Comparison of ENCODE assay signal across 25 cellular contexts in genomic region chr3:102207173-102207572, GRCh38.
A peak's percentile ranks its signal among the peaks of the same experiment; 100 is the strongest.
DNase-seq lines count a peak whose midpoint lies in the region; ATAC-seq, FAIRE-seq and TF ChIP-seq lines count a peak whose summit lies in the region.
"Had no signal": no experiment of that assay in that cellular context is flagged by ENCODE, and none has a peak within 500 bp of the region (broad histone marks: within the 10 kb centered on the region; RNA-seq: fewer than 3 reads in every experiment).

No MANE protein-coding gene starts in this region.

- H3K4me1 ChIP-seq in astrocyte (ENCODE audit: insufficient read depth, low read length), result peaks cover 6% of the 10 kb centered on the region
- H3K4me1 ChIP-seq in keratinocyte (ENCODE audit: control insufficient read depth, extremely low read depth, insufficient read depth, low read length), result peaks cover 10% of the 10 kb centered on the region
- H3K4me1 ChIP-seq in suprapubic skin, result peaks cover 16% of the 10 kb centered on the region
- H3K4me1 ChIP-seq in neural progenitor cell, result no peaks in the 10 kb centered on the region
- H3K4me1 ChIP-seq: BLaER1, SJCRH30 had no signal

- H3K27me3 Mint-ChIP-seq in astrocyte (ENCODE audit: low read depth, unreplicated experiment) (no peaks in the 10 kb centered on the region), neural progenitor cell (ENCODE audit: insufficient read depth, low read depth) (no peaks in the 10 kb centered on the region)
- H3K27me3 Mint-ChIP-seq: activated B cell treated with CpG ODN at 0.5 μM for 24 hours; activated T-cell treated with anti-CD3 and anti-CD28 coated beads, Interleukin-2, amount 50 U/mL, for 24 hours had no signal

- H3K27me3 ChIP-seq in astrocyte (ENCODE audit: insufficient read depth, low read length) (no peaks in the 10 kb centered on the region), keratinocyte (ENCODE audit: control insufficient read depth, extremely low read depth, insufficient read depth, low read length) (no peaks in the 10 kb centered on the region), suprapubic skin (no peaks in the 10 kb centered on the region), neural progenitor cell (no peaks in the 10 kb centered on the region)
- H3K27me3 ChIP-seq: BLaER1, MG63, SJCRH30 had no signal

- H3K9me1 ChIP-seq in keratinocyte (ENCODE audit: control insufficient read depth, extremely low read depth, insufficient read depth, low read length), result no peaks in the 10 kb centered on the region

- TF ChIP-seq CTCF in astrocyte (IDR thresholded peaks at IDR 0.05; ENCODE audit: insufficient read depth, low read depth, low read length) (no peak), keratinocyte (optimal IDR thresholded peaks at IDR 0.05 in 1 of 3, IDR thresholded peaks at IDR 0.05 in 1 of 3, conservative IDR thresholded peaks at IDR 0.05 in 1 of 3; ENCODE audit: extremely low read depth in 1 of 3, insufficient read depth in 2 of 3, low read length in 3 of 3) (no peak), suprapubic skin (IDR thresholded peaks at IDR 0.05) (no peak), neural progenitor cell (IDR thresholded peaks at IDR 0.05) (no peak)

- H3K9me3 Mint-ChIP-seq in astrocyte (ENCODE audit: unreplicated experiment) (peaks cover 5% of the 10 kb centered on the region), neural progenitor cell (no peaks in the 10 kb centered on the region)

- H3K4me2 ChIP-seq in astrocyte (ENCODE audit: low read length), result no peak overlapping the region
- peak overlapping the region; percentile 7 for H3K4me2 ChIP-seq in keratinocyte (ENCODE audit: control insufficient read depth, extremely low read depth, insufficient read depth, low read depth, low read length)
- H3K4me2 ChIP-seq in neural progenitor cell, result no peak overlapping the region
- H3K4me2 ChIP-seq: BLaER1 had no signal

- no peak for ATAC-seq in GM18867 (IDR thresholded peaks at IDR 0.05; ENCODE audit: unreplicated experiment)
- ATAC-seq in HG02759 (IDR thresholded peaks at IDR 0.05; ENCODE audit: unreplicated experiment), result no peak
- ATAC-seq: activated CD8-positive, alpha-beta T cell treated with anti-CD3 and anti-CD28 coated beads for 36 hours; GM12878; PC-3 had no signal

- 40% methylated on average over 3 of the region's 3 CpGs for WGBS in suprapubic skin

- H3K79me2 ChIP-seq in astrocyte (ENCODE audit: insufficient read depth, low read length) (no peaks in the 10 kb centered on the region), keratinocyte (ENCODE audit: control insufficient read depth, insufficient read depth, low read length) (no peaks in the 10 kb centered on the region), neural progenitor cell (ENCODE audit: low read depth) (no peaks in the 10 kb centered on the region)

- peak; percentile 81 for DNase-seq in GM04503 (ENCODE audit: low read depth)
- peak; percentile 43 for DNase-seq in astrocyte (ENCODE audit: low read depth)
- no peak for DNase-seq in keratinocyte (ENCODE audit: low read depth, low spot score)
- DNase-seq in suprapubic skin (ENCODE audit: low spot score in 2 of 2), result no peak
- no peak for DNase-seq in neural progenitor cell (ENCODE audit: low spot score)
- no peak for DNase-seq in NCI-H2081 treated with DMSO at 0.1 percent for 48 hours (lab: John Stamatoyannopoulos, UW)
- DNase-seq: activated B cell treated with CpG ODN at 0.5 μM for 24 hours; activated CD8-positive, alpha-beta T cell treated with anti-CD3 and anti-CD28 coated beads for 36 hours; activated naive CD4-positive, alpha-beta T cell treated with anti-CD3 and anti-CD28 coated beads, Interleukin-2, amount 50 U/mL, for 16 hours; activated T-cell treated with anti-CD3 and anti-CD28 coated beads, Interleukin-2, amount 50 U/mL, for 24 hours; Calu3; cortex of kidney; H7; NCI-H146; NCI-H748 treated with DMSO at 0.1 percent for 48 hours; SJCRH30; stimulated activated CD4-positive, alpha-beta T cell treated with anti-CD3 and anti-CD28 coated beads, Interleukin-15, amount 100 ng/mL, for 24 hours; T-helper 2 cell had no signal

- no peak overlapping the region for H2AFZ ChIP-seq in astrocyte (ENCODE audit: low read depth, low read length)
- H2AFZ ChIP-seq in keratinocyte (ENCODE audit: control insufficient read depth, low read length), result peak overlapping the region; percentile 10
- no peak overlapping the region for H2AFZ ChIP-seq in neural progenitor cell (replicated peaks)

- no peak overlapping the region for H3K4me3 ChIP-seq in astrocyte (ENCODE audit: insufficient read depth, low read depth, low read length)
- H3K4me3 ChIP-seq in keratinocyte (ENCODE audit: control insufficient read depth in 2 of 3, extremely low read depth in 1 of 3, insufficient read depth in 2 of 3, low read depth in 1 of 3, low read length in 3 of 3), result no peak overlapping the region
- no peak overlapping the region for H3K4me3 ChIP-seq in suprapubic skin
- H3K4me3 ChIP-seq in neural progenitor cell, result no peak overlapping the region
- H3K4me3 ChIP-seq: BLaER1, GM12878, MG63, SJCRH30 had no signal

- H3K4me1 Mint-ChIP-seq in astrocyte (ENCODE audit: low read depth, unreplicated experiment) (peaks cover 8% of the 10 kb centered on the region), neural progenitor cell (no peaks in the 10 kb centered on the region)

- no peaks in the 10 kb centered on the region for H3F3A ChIP-seq in neural progenitor cell (ENCODE audit: low read depth)

- H3K36me3 Mint-ChIP-seq in astrocyte (ENCODE audit: low read depth, unreplicated experiment) (peaks cover 2% of the 10 kb centered on the region), neural progenitor cell (no peaks in the 10 kb centered on the region)
- H3K36me3 Mint-ChIP-seq: brain had no signal

- dilution Hi-C loops in keratinocyte (cut with MboI; ENCODE audit: extremely low pct_ligation_motif_present, low sequenced_read_pairs), result no loop called here

- H3K9ac ChIP-seq in astrocyte (ENCODE audit: low read length) (no peak overlapping the region), keratinocyte (ENCODE audit: control insufficient read depth, extremely low read depth, insufficient read depth, low read length) (no peak overlapping the region), neural progenitor cell (no peak overlapping the region)
- H3K9ac ChIP-seq: BLaER1 had no signal

- no peak for TF ChIP-seq EP300 in suprapubic skin (IDR thresholded peaks at IDR 0.05)

- TF ChIP-seq POLR2A in suprapubic skin (IDR thresholded peaks at IDR 0.05), result no peak

- H3K36me3 ChIP-seq in astrocyte (ENCODE audit: insufficient read depth, low read length) (no peaks in the 10 kb centered on the region), keratinocyte (ENCODE audit: control insufficient read depth in 2 of 2, extremely low read depth in 1 of 2, insufficient read depth in 2 of 2, low read length in 2 of 2) (no peaks in the 10 kb centered on the region), suprapubic skin (no peaks in the 10 kb centered on the region), neural progenitor cell (no peaks in the 10 kb centered on the region)
- H3K36me3 ChIP-seq: BLaER1, MG63, SJCRH30 had no signal

- no peaks in the 10 kb centered on the region for H3K9me3 ChIP-seq in astrocyte (ENCODE audit: insufficient read depth, low read depth, low read length)
- no peaks in the 10 kb centered on the region for H3K9me3 ChIP-seq in keratinocyte (ENCODE audit: control insufficient read depth, low read depth, low read length)
- H3K9me3 ChIP-seq in suprapubic skin, result no peaks in the 10 kb centered on the region
- no peaks in the 10 kb centered on the region for H3K9me3 ChIP-seq in neural progenitor cell (ENCODE audit: low read depth)
- H3K9me3 ChIP-seq: MG63, SJCRH30 had no signal

- H4K20me1 ChIP-seq in astrocyte (ENCODE audit: insufficient read depth, low read length) (no peaks in the 10 kb centered on the region), keratinocyte (ENCODE audit: control insufficient read depth, extremely low read depth, insufficient read depth, low read length) (no peaks in the 10 kb centered on the region), neural progenitor cell (ENCODE audit: low read depth) (no peaks in the 10 kb centered on the region)
- H4K20me1 ChIP-seq: BLaER1 had no signal

- no peak overlapping the region for H3K4me3 Mint-ChIP-seq in astrocyte (ENCODE audit: unreplicated experiment)
- no peak overlapping the region for H3K4me3 Mint-ChIP-seq in neural progenitor cell
- H3K4me3 Mint-ChIP-seq: activated B cell treated with CpG ODN at 0.5 μM for 24 hours; activated CD8-positive, alpha-beta T cell treated with anti-CD3 and anti-CD28 coated beads for 36 hours; activated T-cell treated with anti-CD3 and anti-CD28 coated beads, Interleukin-2, amount 50 U/mL, for 24 hours; brain had no signal

- H3K27ac Mint-ChIP-seq in astrocyte (ENCODE audit: unreplicated experiment) (no peak overlapping the region), neural progenitor cell (no peak overlapping the region)
- H3K27ac Mint-ChIP-seq: activated B cell treated with CpG ODN at 0.5 μM for 24 hours; activated CD8-positive, alpha-beta T cell treated with anti-CD3 and anti-CD28 coated beads for 36 hours; activated T-cell treated with anti-CD3 and anti-CD28 coated beads, Interleukin-2, amount 50 U/mL, for 24 hours; brain had no signal

- H3K27ac ChIP-seq in astrocyte (ENCODE audit: low read depth, low read length) (no peak overlapping the region), keratinocyte (ENCODE audit: control insufficient read depth, insufficient read depth, low read length) (peak overlapping the region; percentile 18), suprapubic skin (peak overlapping the region; percentile 63), neural progenitor cell (no peak overlapping the region)
- H3K27ac ChIP-seq: BLaER1, SJCRH30 had no signal

- FAIRE-seq in astrocyte (lab: Jason Lieb, UNC) (no peak), keratinocyte (lab: Jason Lieb, UNC) (no peak)
- FAIRE-seq: GM12878 had no signal

Comparison
In these comparisons a context has a peak if more than half of its experiments do, and no peak if none do; other contexts are left out.
1. DNase-seq: peak in GM04503 (single experiment) and astrocyte (single experiment); none in keratinocyte (single experiment), suprapubic skin (0 of 2), neural progenitor cell (single experiment) and NCI-H2081 treated with DMSO at 0.1 percent for 48 hours (single experiment).
2. H3K27ac ChIP-seq: peak in keratinocyte (single experiment) and suprapubic skin (single experiment); none in astrocyte (single experiment) and neural progenitor cell (single experiment).